In the genomic region with DNA sequence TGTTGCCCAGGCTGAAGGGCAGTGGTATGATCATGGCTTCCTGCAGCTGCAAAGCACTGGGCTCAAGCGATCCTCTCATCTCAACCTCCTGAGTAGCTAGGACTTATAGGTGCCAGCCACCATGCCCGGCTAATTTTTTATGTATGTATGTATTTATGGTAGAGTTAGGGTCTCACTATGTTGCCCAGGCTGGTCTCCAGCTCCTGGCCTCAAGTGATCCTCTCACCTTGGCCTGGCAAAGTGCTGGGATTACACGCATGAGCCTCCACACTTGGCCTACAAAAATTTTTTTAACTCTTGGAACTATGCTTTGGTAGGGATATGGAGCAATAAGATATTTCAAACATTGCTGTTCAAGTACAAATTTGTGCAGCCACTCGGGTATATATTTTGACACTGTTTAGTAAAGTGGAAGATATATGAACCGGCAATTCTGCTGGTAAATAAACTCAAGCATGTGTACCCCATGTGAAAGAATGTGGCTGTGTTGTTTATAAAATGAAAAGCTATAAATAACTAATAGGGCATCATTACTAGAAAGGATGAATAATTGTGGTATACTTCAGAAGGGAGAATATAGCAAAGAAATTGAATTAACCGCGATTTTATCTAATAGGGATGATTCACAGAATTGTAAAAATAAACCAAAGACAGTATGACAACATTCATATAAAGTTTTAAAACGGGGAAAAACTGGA, we compare ENCODE assay signal across 9 cellular contexts. TPM values are rescaled to one million over a fixed set of nuclear protein-coding genes. Genes with fewer than 3 reads are reported as not detected.
DNase-seq lines count a peak whose midpoint lies in the region; ATAC-seq and TF ChIP-seq lines count a peak whose summit lies in the region.
"Had no signal": no experiment of that assay in that cellular context is flagged by ENCODE, and none has a peak within 500 bp of the region (broad histone marks: within the 10 kb centered on the region; RNA-seq: fewer than 3 reads in every experiment).

No MANE protein-coding gene starts in this region.

- CTCF ChIA-PET in HEK293 (lab: Yijun Ruan, JAX): no interaction called here

- POLR2A ChIA-PET in HEK293 (lab: Yijun Ruan, JAX): interaction anchor here (0.6 to 2.3 kb wide), 11 partner anchors 10 to 590 kb away, joined by 4 to 56 read pairs (median 6); partner anchors contain the start of genes ZFP14, ZNF260, ZNF420 and ZNF529

- peak overlapping the region; percentile 95 for H3K27ac ChIP-seq in 22Rv1
- H3K27ac ChIP-seq in HEK293 (ENCODE audit: extremely low read depth, low read depth, low read length): peak overlapping the region; percentile 95; the same call in 1 of the 2 replicates

- no peak for DNase-seq in mesothelial cell of epicardium (ENCODE audit: low spot score in 2 of 2, unreplicated experiment in 2 of 2)
- no peak for DNase-seq in AG08395 (ENCODE audit: low spot score)
- DNase-seq in SIG-M5 treated with dmso at 0.1 percent for 504 hours (lab: John Stamatoyannopoulos, UW; ENCODE audit: unreplicated experiment): no peak
- DNase-seq in NCI-H1436 (lab: John Stamatoyannopoulos, UW): no peak
- DNase-seq: SIG-M5 had no signal

- H3K36me3 ChIP-seq in HEK293 (ENCODE audit: control insufficient read depth in 2 of 2, insufficient read depth in 1 of 2, low read length in 2 of 2): peaks cover 4 to 17% of the 10 kb centered on the region in 2 experiments

- H3K9me3 Mint-ChIP-seq in brain (peaks cover 46 to 87% (median 61%) of the 10 kb centered on the region in 5 experiments), mesothelial cell of epicardium (peaks cover 20% of the 10 kb centered on the region)

- peak overlapping the region; percentile 100 for H3K27ac Mint-ChIP-seq in brain
- H3K27ac Mint-ChIP-seq in mesothelial cell of epicardium: peak overlapping the region; percentile 100

- H3K4me3 ChIP-seq in HEK293 (ENCODE audit: low read depth, low read length): peak overlapping the region; percentile 58; the same call in 1 of the 2 replicates

- H3K27me3 Mint-ChIP-seq in brain: peaks cover 10% of the 10 kb centered on the region
- H3K27me3 Mint-ChIP-seq in mesothelial cell of epicardium (ENCODE audit: low read depth): no peaks in the 10 kb centered on the region

- H3K4me1 Mint-ChIP-seq in brain (peaks cover 43% of the 10 kb centered on the region), mesothelial cell of epicardium (peaks cover 22% of the 10 kb centered on the region)

- H3K36me3 Mint-ChIP-seq in brain: peaks cover 69% of the 10 kb centered on the region
- H3K36me3 Mint-ChIP-seq in mesothelial cell of epicardium: peaks cover 34% of the 10 kb centered on the region

- 0 out of 2 replicates have a peak, but pooled peaks cover 2% of the 10 kb centered on the region for H3K4me1 ChIP-seq in HEK293 (ENCODE audit: control insufficient read depth, insufficient read depth, low read length)

- peaks cover 5% of the 10 kb centered on the region for H3K9me3 ChIP-seq in HEK293 (ENCODE audit: control insufficient read depth, insufficient read depth, low read depth, low read length)

- ATAC-seq in HG02623 (IDR thresholded peaks at IDR 0.05; ENCODE audit: unreplicated experiment): no peak

- H3K4me3 Mint-ChIP-seq in brain (peak overlapping the region; percentile 95 to 100 (median 98)), mesothelial cell of epicardium (peak overlapping the region; percentile 97)

- no peak for TF ChIP-seq CTCF in 22Rv1 (IDR thresholded peaks at IDR 0.05)
- no peak for TF ChIP-seq CTCF in HEK293 (tag by site-specific recombination; IDR thresholded peaks at IDR 0.05)
- no peak for TF ChIP-seq CTCF in brain (conservative IDR thresholded peaks at IDR 0.05)
- no peak for TF ChIP-seq CTCF in mesothelial cell of epicardium (IDR thresholded peaks at IDR 0.05; ENCODE audit: unreplicated experiment)

TF ChIP-seq in HEK293, 187 proteins besides CTCF, POLR2A, EP300 and RAD21:
- TF ChIP-seq ZXDB (tag by site-specific recombination; IDR thresholded peaks at IDR 0.05) (no peak), BCL11A (tag by site-specific recombination; IDR thresholded peaks at IDR 0.05; ENCODE audit: low read depth) (no peak), ZNF660 (tag by site-specific recombination; IDR thresholded peaks at IDR 0.05) (0 out of 2 replicates have a peak, but pooled peaks have one; percentile 67), FEZF1 (tag by site-specific recombination; IDR thresholded peaks at IDR 0.05) (no peak), ZNF121 (tag by site-specific recombination; IDR thresholded peaks at IDR 0.05) (peak; percentile 97)

RNA-seq across cellular contexts. Expression of gene ZNF566, which starts 1.1 kb away (rescaled TPM):
- polyA plus RNA-seq in brain (ENCODE audit: insufficient read depth, low read depth, low replicate concordance): 3.1 TPM
- 19.2 to 19.6 TPM (median 19.6 TPM) in 3 replicates for total RNA-seq in mesothelial cell of epicardium

RNA-seq across cellular contexts. Expression of gene ZNF260, which starts 39.8 kb away (rescaled TPM):
- 3.6 TPM for polyA plus RNA-seq in brain (ENCODE audit: insufficient read depth, low read depth, low replicate concordance)
- 26.7 to 32.8 TPM (median 29.2 TPM) in 3 replicates for total RNA-seq in mesothelial cell of epicardium
